ENCODE assay signal across 8 cellular contexts in genomic region chr10:73117976-73118743, GRCh38. TPM values are rescaled to one million over a fixed set of nuclear protein-coding genes. Genes with fewer than 3 reads are reported as not detected.
A peak's percentile ranks its signal among the peaks of the same experiment; 100 is the strongest.
DNase-seq lines count a peak whose midpoint lies in the region; ATAC-seq and TF ChIP-seq lines count a peak whose summit lies in the region.

No MANE protein-coding gene starts in this region.

- H3K4me3 Mint-ChIP-seq in Calu3 (ENCODE audit: low read depth, unreplicated experiment) = no peak overlapping the region

- H3K4me1 Mint-ChIP-seq in Calu3 (ENCODE audit: low read depth, unreplicated experiment) = no peaks in the 10 kb centered on the region

- H3K27me3 Mint-ChIP-seq in Calu3 (ENCODE audit: unreplicated experiment) = no peaks in the 10 kb centered on the region

- intact Hi-C loops in Calu3 (cut with micrococcal nuclease; ENCODE audit: unreplicated experiment) = no loop called here

- CTCF ChIA-PET in Calu3 (lab: Charles Lee) = no interaction called here

- DNase-seq in Calu3 (no peak), dermis blood vessel endothelial cell (peak; percentile 75), stromal cell of bone marrow (ENCODE audit: low read depth) (peak; percentile 44), NCI-H2196 treated with DMSO at 0.1 percent for 48 hours (lab: John Stamatoyannopoulos, UW; ENCODE audit: unreplicated experiment) (no peak), NCI-H510A (lab: John Stamatoyannopoulos, UW) (no peak), SKM-1 (lab: John Stamatoyannopoulos, UW; ENCODE audit: unreplicated experiment) (no peak)

- peaks cover 8% of the 10 kb centered on the region for H3K36me3 Mint-ChIP-seq in Calu3 (ENCODE audit: insufficient read depth, unreplicated experiment)

- ATAC-seq in GM21367 (IDR thresholded peaks at IDR 0.05; ENCODE audit: unreplicated experiment) (peak; percentile 62), HG03558 (IDR thresholded peaks at IDR 0.05; ENCODE audit: extremely low read depth, unreplicated experiment) (peak; percentile 60)

- TF ChIP-seq CTCF in Calu3 (IDR thresholded peaks at IDR 0.05; ENCODE audit: unreplicated experiment) = no peak

- BruUV-seq in Calu3 (replicated peaks; lab: Mats Ljungman, UMichigan) = no TSS peak

- H3K27ac Mint-ChIP-seq in Calu3 (ENCODE audit: unreplicated experiment) = peak overlapping the region; percentile 36

- no peaks in the 10 kb centered on the region for H3K9me3 Mint-ChIP-seq in Calu3 (ENCODE audit: low read depth, unreplicated experiment)

RNA-seq across cellular contexts. Expression of gene NUDT13, which starts 7.9 kb away (rescaled TPM):
- total RNA-seq in Calu3 (2022) = 0.76 and 0.78 TPM in 2 replicates
- total RNA-seq in dermis blood vessel endothelial cell = 1.0 and 2.1 TPM in 2 replicates

RNA-seq across cellular contexts. Expression of gene P4HA1, which starts 21.5 kb away (rescaled TPM):
- total RNA-seq in Calu3 (2022) = 20.3 and 20.9 TPM in 2 replicates
- total RNA-seq in dermis blood vessel endothelial cell = 81.7 and 97.4 TPM in 2 replicates

RNA-seq across cellular contexts. Expression of gene ECD, which starts 49.6 kb away (rescaled TPM):
- total RNA-seq in Calu3 (2022) = 28.1 and 29.1 TPM in 2 replicates
- 29.1 and 34.7 TPM in 2 replicates for total RNA-seq in dermis blood vessel endothelial cell

RNA-seq across cellular contexts. Expression of gene FAM149B1, which starts 49.8 kb away (rescaled TPM):
- total RNA-seq in Calu3 (2022) (27.0 and 31.5 TPM in 2 replicates), dermis blood vessel endothelial cell (26.0 and 26.9 TPM in 2 replicates)

Comparison
In these comparisons a context has a peak if more than half of its experiments do, and no peak if none do; other contexts are left out.
1. DNase-seq: peak in dermis blood vessel endothelial cell (single experiment) and stromal cell of bone marrow (single experiment); none in Calu3 (single experiment), NCI-H2196 treated with DMSO at 0.1 percent for 48 hours (single experiment), NCI-H510A (single experiment) and SKM-1 (single experiment).